1 cellular context compared by ENCODE assay signal in the genomic region with DNA sequence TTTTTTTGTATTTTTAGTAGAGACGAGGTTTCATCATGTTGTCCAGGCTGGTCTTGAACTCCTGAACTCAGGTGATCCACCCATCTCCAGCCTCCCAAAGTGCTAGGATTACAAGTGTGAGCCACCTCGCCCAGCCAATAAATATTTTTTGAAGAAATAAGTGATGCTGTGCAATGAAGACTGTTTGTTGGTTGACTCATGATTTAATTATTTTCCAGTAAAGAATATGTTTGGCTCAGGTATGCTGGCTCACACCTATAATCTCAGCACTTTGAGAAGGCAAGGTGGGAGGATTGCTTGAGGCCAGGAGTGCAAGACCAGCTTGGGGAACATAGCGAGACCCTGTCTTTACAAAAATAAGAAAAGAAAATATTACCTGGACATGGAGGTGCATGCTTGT.
TF ChIP-seq lines count a peak whose summit lies in the region.

No MANE protein-coding gene starts in this region.

TF ChIP-seq in A549, 52 proteins besides CTCF, POLR2A, EP300 and RAD21 (continued from another document):
- TF ChIP-seq, protein P1, sequence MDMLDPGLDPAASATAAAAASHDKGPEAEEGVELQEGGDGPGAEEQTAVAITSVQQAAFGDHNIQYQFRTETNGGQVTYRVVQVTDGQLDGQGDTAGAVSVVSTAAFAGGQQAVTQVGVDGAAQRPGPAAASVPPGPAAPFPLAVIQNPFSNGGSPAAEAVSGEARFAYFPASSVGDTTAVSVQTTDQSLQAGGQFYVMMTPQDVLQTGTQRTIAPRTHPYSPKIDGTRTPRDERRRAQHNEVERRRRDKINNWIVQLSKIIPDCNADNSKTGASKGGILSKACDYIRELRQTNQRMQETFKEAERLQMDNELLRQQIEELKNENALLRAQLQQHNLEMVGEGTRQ (IDR thresholded peaks at IDR 0.05): no peak
